In the genomic region with DNA sequence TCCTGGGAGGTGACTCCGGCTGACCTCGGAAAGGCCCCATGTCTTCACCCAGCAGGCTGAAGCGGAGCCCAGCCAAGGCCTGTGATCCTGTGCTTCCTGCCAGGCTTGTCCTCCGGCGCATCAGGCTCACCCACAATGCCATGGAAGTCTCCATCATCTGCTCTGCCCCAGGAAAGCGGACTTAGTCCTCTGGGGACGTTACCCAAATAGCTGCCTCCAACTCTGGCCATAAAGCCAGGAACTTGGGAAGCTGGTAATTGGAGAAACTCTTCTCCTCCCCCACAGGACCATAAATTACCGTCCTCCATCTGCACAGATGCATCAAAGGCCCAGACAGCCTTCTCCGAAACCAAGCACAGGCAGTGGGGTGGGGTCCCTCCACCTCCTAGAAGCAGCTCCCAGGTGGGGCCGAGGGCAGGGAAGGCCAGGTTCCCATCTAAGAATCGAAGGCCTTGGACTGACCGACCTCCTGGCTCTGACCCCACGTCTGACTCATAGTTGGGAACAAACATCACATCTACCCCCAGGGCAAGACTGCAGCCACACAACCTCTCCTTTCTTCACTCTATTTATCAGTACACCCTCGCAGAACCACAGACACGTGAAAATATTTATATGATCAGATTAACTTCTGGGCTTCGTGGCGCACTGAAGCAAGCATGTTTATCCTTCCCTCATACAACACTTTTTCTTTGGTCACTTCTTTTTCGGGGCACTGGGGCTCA, we compare ENCODE assay signal across 9 cellular contexts. TPM values are rescaled to one million over a fixed set of nuclear protein-coding genes. Genes with fewer than 3 reads are reported as not detected.
DNase-seq lines count a peak whose midpoint lies in the region; ATAC-seq and TF ChIP-seq lines count a peak whose summit lies in the region.
"Had no signal": no experiment of that assay in that cellular context is flagged by ENCODE, and none has a peak within 500 bp of the region (broad histone marks: within the 10 kb centered on the region; RNA-seq: fewer than 3 reads in every experiment).

No MANE protein-coding gene starts in this region.

- intact Hi-C loops in sciatic nerve (cut with DNase I) = no loop called here

- TF ChIP-seq CTCF in gastroesophageal sphincter (IDR thresholded peaks at IDR 0.05) = no peak

- peaks cover 0 to 85% (median 25%) of the 10 kb centered on the region in 3 donors for H3K4me1 ChIP-seq in gastroesophageal sphincter

- H3K4me3 ChIP-seq in gastroesophageal sphincter = no peak overlapping the region
- H3K4me3 ChIP-seq: GM12878 had no signal

- no peak for TF ChIP-seq POLR2A in gastroesophageal sphincter (IDR thresholded peaks at IDR 0.05)

- WGBS in gastroesophageal sphincter (ENCODE audit: low coverage in 1 of 2), 2 donors = 38% methylated on average over 8 of the region's 18 CpGs; no CpG with 5 or more reads in 1 of the 2 donors

- peak; percentile 45 for ATAC-seq in SK-N-SH treated with all-trans-retinoic acid at 6 μM for 48 hours
- ATAC-seq in gastroesophageal sphincter = peak; percentile 68
- peak; percentile 78 for ATAC-seq in sciatic nerve
- no peak for ATAC-seq in HG02571 (IDR thresholded peaks at IDR 0.05; ENCODE audit: unreplicated experiment)
- ATAC-seq in HG02623 (IDR thresholded peaks at IDR 0.05; ENCODE audit: unreplicated experiment) = no peak
- no peak for ATAC-seq in HG03439 (IDR thresholded peaks at IDR 0.05; ENCODE audit: unreplicated experiment)
- ATAC-seq: GM12878 had no signal

- DNase-seq in ELR (ENCODE audit: low read depth) (peak; percentile 93), sciatic nerve (ENCODE audit: low spot score) (no peak), DMS79 treated with DMSO at 0.1 percent for 48 hours (lab: John Stamatoyannopoulos, UW) (no peak)

- no peaks in the 10 kb centered on the region for H3K9me3 ChIP-seq in gastroesophageal sphincter

- peak overlapping the region; percentile 2 to 83 (median 64) for H3K27ac ChIP-seq in gastroesophageal sphincter

- no peaks in the 10 kb centered on the region for H3K36me3 ChIP-seq in gastroesophageal sphincter

- TF ChIP-seq EP300 in gastroesophageal sphincter (IDR thresholded peaks at IDR 0.05) = no peak

- no peaks in the 10 kb centered on the region for H3K27me3 ChIP-seq in gastroesophageal sphincter

TF ChIP-seq in SK-N-SH treated with all-trans-retinoic acid at 6 μM for 48 hours, 23 proteins besides CTCF, POLR2A, EP300 and RAD21:
- TF ChIP-seq CSDC2 (CRISPR knock-in tag; IDR thresholded peaks at IDR 0.05) (no peak), ZNF565 (CRISPR knock-in tag; conservative IDR thresholded peaks at IDR 0.05; ENCODE audit: low read depth) (no peak), TCF4 (CRISPR knock-in tag; IDR thresholded peaks at IDR 0.05; ENCODE audit: borderline replicate concordance) (no peak), ZNF8 (CRISPR knock-in tag; IDR thresholded peaks at IDR 0.05) (no peak), ISL1 (CRISPR knock-in tag; IDR thresholded peaks at IDR 0.05) (no peak), OSR1 (CRISPR knock-in tag; IDR thresholded peaks at IDR 0.05) (no peak), ZFP30 (CRISPR knock-in tag; IDR thresholded peaks at IDR 0.05) (no peak), RARB (CRISPR knock-in tag; IDR thresholded peaks at IDR 0.05) (no peak), PPARA (CRISPR knock-in tag; IDR thresholded peaks at IDR 0.05; ENCODE audit: borderline replicate concordance) (no peak), GLIS3 (CRISPR knock-in tag; IDR thresholded peaks at IDR 0.05) (no peak), POU6F1 (CRISPR knock-in tag; IDR thresholded peaks at IDR 0.05; ENCODE audit: borderline replicate concordance, low read depth) (no peak), ARNTL (CRISPR knock-in tag; IDR thresholded peaks at IDR 0.05; ENCODE audit: borderline replicate concordance, low read depth) (no peak), TOX (CRISPR knock-in tag; IDR thresholded peaks at IDR 0.05; ENCODE audit: borderline replicate concordance) (no peak), ZNF70 (CRISPR knock-in tag; IDR thresholded peaks at IDR 0.05) (no peak), BACH2 (CRISPR knock-in tag; IDR thresholded peaks at IDR 0.05; ENCODE audit: borderline replicate concordance) (no peak), ZC3H10 (CRISPR knock-in tag; IDR thresholded peaks at IDR 0.05) (no peak), CSRNP3 (CRISPR knock-in tag; IDR thresholded peaks at IDR 0.05) (no peak)
- TF ChIP-seq, protein P1, sequence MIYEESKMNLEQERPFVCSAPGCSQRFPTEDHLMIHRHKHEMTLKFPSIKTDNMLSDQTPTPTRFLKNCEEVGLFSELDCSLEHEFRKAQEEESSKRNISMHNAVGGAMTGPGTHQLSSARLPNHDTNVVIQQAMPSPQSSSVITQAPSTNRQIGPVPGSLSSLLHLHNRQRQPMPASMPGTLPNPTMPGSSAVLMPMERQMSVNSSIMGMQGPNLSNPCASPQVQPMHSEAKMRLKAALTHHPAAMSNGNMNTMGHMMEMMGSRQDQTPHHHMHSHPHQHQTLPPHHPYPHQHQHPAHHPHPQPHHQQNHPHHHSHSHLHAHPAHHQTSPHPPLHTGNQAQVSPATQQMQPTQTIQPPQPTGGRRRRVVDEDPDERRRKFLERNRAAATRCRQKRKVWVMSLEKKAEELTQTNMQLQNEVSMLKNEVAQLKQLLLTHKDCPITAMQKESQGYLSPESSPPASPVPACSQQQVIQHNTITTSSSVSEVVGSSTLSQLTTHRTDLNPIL (CRISPR knock-in tag; IDR thresholded peaks at IDR 0.05; ENCODE audit: low read depth) = no peak
- TF ChIP-seq, protein P2, sequence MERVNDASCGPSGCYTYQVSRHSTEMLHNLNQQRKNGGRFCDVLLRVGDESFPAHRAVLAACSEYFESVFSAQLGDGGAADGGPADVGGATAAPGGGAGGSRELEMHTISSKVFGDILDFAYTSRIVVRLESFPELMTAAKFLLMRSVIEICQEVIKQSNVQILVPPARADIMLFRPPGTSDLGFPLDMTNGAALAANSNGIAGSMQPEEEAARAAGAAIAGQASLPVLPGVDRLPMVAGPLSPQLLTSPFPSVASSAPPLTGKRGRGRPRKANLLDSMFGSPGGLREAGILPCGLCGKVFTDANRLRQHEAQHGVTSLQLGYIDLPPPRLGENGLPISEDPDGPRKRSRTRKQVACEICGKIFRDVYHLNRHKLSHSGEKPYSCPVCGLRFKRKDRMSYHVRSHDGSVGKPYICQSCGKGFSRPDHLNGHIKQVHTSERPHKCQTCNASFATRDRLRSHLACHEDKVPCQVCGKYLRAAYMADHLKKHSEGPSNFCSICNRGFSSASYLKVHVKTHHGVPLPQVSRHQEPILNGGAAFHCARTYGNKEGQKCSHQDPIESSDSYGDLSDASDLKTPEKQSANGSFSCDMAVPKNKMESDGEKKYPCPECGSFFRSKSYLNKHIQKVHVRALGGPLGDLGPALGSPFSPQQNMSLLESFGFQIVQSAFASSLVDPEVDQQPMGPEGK (CRISPR knock-in tag; IDR thresholded peaks at IDR 0.05; ENCODE audit: borderline replicate concordance) = no peak

RNA-seq across cellular contexts. Expression of gene PITPNM2, which starts 56.4 kb away (rescaled TPM):
- 10 to 100 TPM in 3 of 4 donors, 1 to 10 TPM in 1; 9.9 to 20.4 (median 16.4) TPM for total RNA-seq in gastroesophageal sphincter
- 24.7 TPM for total RNA-seq in sciatic nerve

Comparison
In these comparisons a context has a peak if more than half of its experiments do, and no peak if none do; other contexts are left out.
1. ATAC-seq: peak in SK-N-SH treated with all-trans-retinoic acid at 6 μM for 48 hours (single experiment), gastroesophageal sphincter (single experiment) and sciatic nerve (single experiment); none in HG02571 (single experiment), HG02623 (single experiment) and HG03439 (single experiment).